27 cellular contexts compared by ENCODE assay signal in genomic region chr22:28967969-28968368, GRCh38.
"Had no signal": no experiment of that assay in that cellular context is flagged by ENCODE, and none has a peak within 500 bp of the region (broad histone marks: within the 10 kb centered on the region; RNA-seq: fewer than 3 reads in every experiment).

No MANE protein-coding gene starts in this region.

- H3K27me3 ChIP-seq: colonic mucosa, dorsolateral prefrontal cortex, esophagus muscularis mucosa, esophagus squamous epithelium, foreskin keratinocyte, gastrocnemius medialis, gastroesophageal sphincter, heart left ventricle, heart right ventricle had no signal

- H3K9me3 ChIP-seq: colonic mucosa, esophagus muscularis mucosa, esophagus squamous epithelium, gastrocnemius medialis, gastroesophageal sphincter, heart left ventricle, heart right ventricle had no signal

- DNase-seq: colonic mucosa; cortex of kidney; dermis blood vessel endothelial cell; dorsolateral prefrontal cortex; effector CD4-positive, alpha-beta T cell; effector CD8-positive, alpha-beta T cell; effector memory CD4-positive, alpha-beta T cell; effector memory CD8-positive, alpha-beta T cell; endodermal cell; erythroblast; esophagus squamous epithelium; foreskin fibroblast; foreskin keratinocyte; foreskin melanocyte; gastrocnemius medialis; glutamatergic neuron; head of caudate nucleus; heart left ventricle; heart right ventricle had no signal

- H3K4me3 ChIP-seq: colonic mucosa, coronary artery, dorsolateral prefrontal cortex, esophagus muscularis mucosa, esophagus squamous epithelium, gastrocnemius medialis, gastroesophageal sphincter, heart left ventricle, heart right ventricle had no signal

- FAIRE-seq: colon, endometrium, endothelial cell of umbilical vein, frontal cortex had no signal

- H3K36me3 ChIP-seq: colonic mucosa, esophagus muscularis mucosa, esophagus squamous epithelium, gastrocnemius medialis, gastroesophageal sphincter, heart left ventricle, heart right ventricle had no signal

- ATAC-seq: effector memory CD8-positive, alpha-beta T cell; foreskin keratinocyte; gastrocnemius medialis; gastroesophageal sphincter; heart left ventricle; heart right ventricle had no signal

- H3K27ac ChIP-seq: colonic mucosa, coronary artery, epithelial cell of prostate, esophagus muscularis mucosa, foreskin keratinocyte, gastrocnemius medialis, gastroesophageal sphincter, heart left ventricle, heart right ventricle had no signal

- H3K4me1 ChIP-seq: esophagus muscularis mucosa, foreskin keratinocyte, gastroesophageal sphincter, heart left ventricle, heart right ventricle had no signal
